ENCODE assay signal across 8 cellular contexts in the genomic region with DNA sequence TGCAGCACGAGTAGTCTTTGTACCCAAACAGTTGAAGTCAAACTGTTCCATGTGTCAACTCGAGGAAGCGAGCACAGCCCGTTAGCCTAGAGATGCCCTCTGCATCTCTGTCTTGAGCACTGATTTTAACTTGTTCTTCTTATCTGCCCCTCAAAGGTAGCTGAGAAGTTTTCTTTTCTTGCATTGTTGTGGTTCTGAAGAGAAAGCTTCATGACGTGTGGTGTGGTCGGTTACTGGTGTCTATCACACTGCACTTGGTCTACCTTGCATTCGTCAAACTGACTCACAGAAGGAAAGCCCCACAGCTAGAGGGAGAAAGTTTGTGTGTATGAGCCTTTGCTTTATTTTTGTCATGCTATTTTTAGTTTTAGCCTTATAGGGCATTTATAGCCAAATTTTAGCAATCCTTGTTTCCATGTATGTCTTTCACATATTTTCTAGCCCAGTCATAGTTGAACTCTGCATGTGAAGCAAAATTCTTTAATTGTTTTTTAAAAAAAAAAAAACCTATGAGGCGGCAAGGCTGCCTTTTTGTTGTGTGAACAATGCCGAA.
DNase-seq lines count a peak whose midpoint lies in the region; ATAC-seq and TF ChIP-seq lines count a peak whose summit lies in the region.

No MANE protein-coding gene starts in this region.

- H3K4me3 ChIP-seq in OCI-LY1 (ENCODE audit: low read depth, low read length, poor library complexity, severe bottlenecking) (no peak overlapping the region), esophagus (ENCODE audit: low read depth in 1 of 2, low read length in 2 of 2) (no peak overlapping the region)

- H3F3A ChIP-seq in OCI-LY1 (ENCODE audit: insufficient read depth, low read length): no peaks in the 10 kb centered on the region

- H4K20me1 ChIP-seq in OCI-LY1 (ENCODE audit: insufficient read depth, low read length): no peaks in the 10 kb centered on the region

- H3K9me3 ChIP-seq in OCI-LY1 (ENCODE audit: low read length) (no peaks in the 10 kb centered on the region), esophagus (ENCODE audit: control insufficient read depth in 2 of 2, insufficient read depth in 1 of 2, low read depth in 1 of 2, low read length in 1 of 2) (no peaks in the 10 kb centered on the region)

- H3K36me3 ChIP-seq in OCI-LY1 (ENCODE audit: insufficient read depth, low read length) (peaks cover 20% of the 10 kb centered on the region), esophagus (ENCODE audit: control insufficient read depth in 2 of 2, insufficient read depth in 2 of 2, low read length in 1 of 2) (no peaks in the 10 kb centered on the region)

- H3K27ac ChIP-seq in OCI-LY1 (ENCODE audit: low read depth, low read length, poor library complexity, severe bottlenecking): peak overlapping the region; percentile 29
- H3K27ac ChIP-seq in esophagus (ENCODE audit: low read depth in 2 of 2, low read length in 1 of 2): peak overlapping the region; percentile 79 to 86

- H3K4me1 ChIP-seq in OCI-LY1 (ENCODE audit: insufficient read depth, low read length, severe bottlenecking): peaks cover 28% of the 10 kb centered on the region
- H3K4me1 ChIP-seq in esophagus (ENCODE audit: control insufficient read depth in 2 of 2, insufficient read depth in 2 of 2, low read length in 1 of 2): peaks cover 0 to 3% of the 10 kb centered on the region in 2 donors

- H2AFZ ChIP-seq in OCI-LY1 (ENCODE audit: low read length): no peak overlapping the region

- ATAC-seq in GM21737 (IDR thresholded peaks at IDR 0.05; ENCODE audit: unreplicated experiment): peak; percentile 63

- 45 to 59% methylated on average over 9 of the region's 9 CpGs for WGBS in esophagus, 2 donors

- H3K9ac ChIP-seq in OCI-LY1 (ENCODE audit: low read length): no peak overlapping the region

- H3K27me3 ChIP-seq in OCI-LY1 (ENCODE audit: insufficient read depth, low read length) (no peaks in the 10 kb centered on the region), esophagus (ENCODE audit: control insufficient read depth in 1 of 2, insufficient read depth in 2 of 2, low read length in 2 of 2) (no peaks in the 10 kb centered on the region)

- no peak for TF ChIP-seq CTCF in OCI-LY1 (IDR thresholded peaks at IDR 0.05; ENCODE audit: low read length)

- no peaks in the 10 kb centered on the region for H3K79me2 ChIP-seq in OCI-LY1 (ENCODE audit: insufficient read depth, low read length)

- H3K4me2 ChIP-seq in OCI-LY1 (ENCODE audit: low read length): peak overlapping the region; percentile 31; the same call in 1 of the 2 replicates

- DNase-seq in GM04503 (ENCODE audit: low read depth) (peak; percentile 73), midbrain (lab: John Stamatoyannopoulos, UW) (no peak), COLO668 (lab: John Stamatoyannopoulos, UW; ENCODE audit: unreplicated experiment) (no peak), mesenteric fat pad (ENCODE audit: low spot score) (no peak)
- peak; percentile 17 to 18 for DNase-seq in stimulated activated CD8-positive, alpha-beta memory T cell treated with anti-CD3 and anti-CD28 coated beads, Interleukin-4, amount 100 ng/mL, for 4 hours (ENCODE audit: low read depth in 2 of 2, low spot score in 1 of 2)

- no peaks in the 10 kb centered on the region for H3K9me2 ChIP-seq in OCI-LY1 (ENCODE audit: low read depth, low read length)

Comparison
In these comparisons a context has a peak if more than half of its experiments do, and no peak if none do; other contexts are left out.
1. DNase-seq: peak in GM04503 (single experiment) and stimulated activated CD8-positive, alpha-beta memory T cell treated with anti-CD3 and anti-CD28 coated beads, Interleukin-4, amount 100 ng/mL, for 4 hours (2 of 2); none in midbrain (single experiment), COLO668 (single experiment) and mesenteric fat pad (single experiment).